ENCODE assay signal across 15 cellular contexts in genomic region chr9:72931897-72932296, GRCh38. TPM values are rescaled to one million over a fixed set of nuclear protein-coding genes. Genes with fewer than 3 reads are reported as not detected.
A peak's percentile ranks its signal among the peaks of the same experiment; 100 is the strongest.
DNase-seq lines count a peak whose midpoint lies in the region; ATAC-seq and TF ChIP-seq lines count a peak whose summit lies in the region.
"Had no signal": no experiment of that assay in that cellular context is flagged by ENCODE, and none has a peak within 500 bp of the region (broad histone marks: within the 10 kb centered on the region; RNA-seq: fewer than 3 reads in every experiment).

No MANE protein-coding gene starts in this region.

- no peaks in the 10 kb centered on the region for H3K9me3 ChIP-seq in lower lobe of right lung
- no peaks in the 10 kb centered on the region for H3K9me3 ChIP-seq in tibial nerve
- H3K9me3 ChIP-seq: Caco-2 had no signal

- H3K27me3 ChIP-seq in lower lobe of right lung (ENCODE audit: low read depth) (no peaks in the 10 kb centered on the region), rectal smooth muscle tissue (ENCODE audit: control insufficient read depth, insufficient read depth, low read length) (no peaks in the 10 kb centered on the region), tibial nerve (no peaks in the 10 kb centered on the region)

- H3K36me3 ChIP-seq in lower lobe of right lung (peaks cover 35% of the 10 kb centered on the region), rectal smooth muscle tissue (ENCODE audit: control insufficient read depth, insufficient read depth, low read length) (peaks cover 5% of the 10 kb centered on the region), tibial nerve (peaks cover 0 to 23% (median 0%) of the 10 kb centered on the region in 3 donors)

- TF ChIP-seq POLR2A in tibial nerve (IDR thresholded peaks at IDR 0.05), result no peak

- H3K4me1 ChIP-seq in lower lobe of right lung, result peaks cover 11% of the 10 kb centered on the region
- H3K4me1 ChIP-seq in rectal smooth muscle tissue (ENCODE audit: control insufficient read depth, insufficient read depth, low read length), result peaks cover 8% of the 10 kb centered on the region
- peaks cover 3 to 37% (median 8%) of the 10 kb centered on the region in 4 donors for H3K4me1 ChIP-seq in tibial nerve

- H3K27ac ChIP-seq in lower lobe of right lung (no peak overlapping the region), rectal smooth muscle tissue (ENCODE audit: low read depth, low read length) (peak overlapping the region; percentile 71), tibial nerve (peak overlapping the region in 3 of 4 donors; percentile 10 to 77 (median 66))
- H3K27ac ChIP-seq: C4-2B had no signal

- no peak for TF ChIP-seq EP300 in tibial nerve (IDR thresholded peaks at IDR 0.05)

- TF ChIP-seq CTCF in lower lobe of right lung (IDR thresholded peaks at IDR 0.05), result no peak
- no peak for TF ChIP-seq CTCF in tibial nerve (IDR thresholded peaks at IDR 0.05)

- DNase-seq in HuH-7 (ENCODE audit: low spot score), result peak; percentile 13
- DNase-seq in lower lobe of right lung, result no peak
- DNase-seq in tibial nerve (ENCODE audit: low spot score in 2 of 2), result no peak
- DNase-seq in effector CD4-positive, alpha-beta T cell, result no peak
- DNase-seq: AML-193; Caco-2; CD4-positive, alpha-beta T cell; HCEC 1CT; KG1 had no signal

- H3K9ac ChIP-seq in rectal smooth muscle tissue (ENCODE audit: low read length), result no peak overlapping the region

- intact Hi-C loops in lower lobe of right lung (cut with DNase I), result no loop called here

- ATAC-seq in lower lobe of right lung (peak; percentile 11 to 21), HG02678 (IDR thresholded peaks at IDR 0.05; ENCODE audit: unreplicated experiment) (no peak), GM19035 (IDR thresholded peaks at IDR 0.05; ENCODE audit: unreplicated experiment) (no peak), HG03520 (IDR thresholded peaks at IDR 0.05; ENCODE audit: unreplicated experiment) (no peak)
- ATAC-seq: GM23338 had no signal

- H3K4me3 ChIP-seq in lower lobe of right lung, result no peak overlapping the region
- H3K4me3 ChIP-seq in rectal smooth muscle tissue (ENCODE audit: low read length), result no peak overlapping the region
- no peak overlapping the region for H3K4me3 ChIP-seq in tibial nerve
- H3K4me3 ChIP-seq: GM23338 had no signal

RNA-seq across cellular contexts. Expression of gene ALDH1A1, which starts 21.0 kb away (rescaled TPM):
- 238 TPM for total RNA-seq in lower lobe of right lung
- 100 to 1,000 TPM in 3 of 4 donors, 10 to 100 TPM in 1; 86.4 to 247 (median 156) TPM for total RNA-seq in tibial nerve

Comparison
In these comparisons a context has a peak if more than half of its experiments do, and no peak if none do; other contexts are left out.
1. ATAC-seq: peak in lower lobe of right lung (2 of 2); none in HG02678 (single experiment), GM19035 (single experiment) and HG03520 (single experiment).